ENCODE assay signal across 23 cellular contexts in genomic region chr7:41691286-41691966, GRCh38. TPM values are rescaled to one million over a fixed set of nuclear protein-coding genes. Genes with fewer than 3 reads are reported as not detected.
"Had no signal": no experiment of that assay in that cellular context is flagged by ENCODE, and none has a peak within 500 bp of the region (broad histone marks: within the 10 kb centered on the region; RNA-seq: fewer than 3 reads in every experiment).

No MANE protein-coding gene starts in this region.

- H3K4me1 ChIP-seq: lower lobe of right lung, upper lobe of right lung had no signal

- H3K9me3 Mint-ChIP-seq: activated CD4-positive, alpha-beta memory T cell treated with anti-CD3 and anti-CD28 coated beads, Interleukin-2, amount 10 ng/mL, durations not matched to agents 7 days and 5 days; activated T-helper 17 cell treated with anti-CD3 and anti-CD28 coated beads, Interleukin-2, amount 50 U/mL, for 72 hours; dendritic cell treated with granulocyte-macrophage colony-stimulating factor and Interleukin-4, amounts not matched to agents 40 ng/mL and 50 ng/mL, for 4 days; natural killer cell; stimulated activated naive CD8-positive, alpha-beta T cell treated with anti-CD3 and anti-CD28 coated beads, Interleukin-15, Interleukin-2, amounts not matched to agents 100 ng/mL and 50 ng/mL, for 24 hours had no signal

- ATAC-seq: activated CD8-positive, alpha-beta memory T cell treated with anti-CD3 and anti-CD28 coated beads, Interleukin-2, amount 10 ng/mL, durations not matched to agents 7 days and 5 days; activated T-helper 17 cell treated with anti-CD3 and anti-CD28 coated beads, Interleukin-2, amount 50 U/mL, for 72 hours; left cardiac atrium; lower lobe of right lung; natural killer cell; upper lobe of right lung had no signal

- H3K9me3 ChIP-seq: lower lobe of right lung, right atrium auricular region, upper lobe of right lung had no signal

- H3K36me3 Mint-ChIP-seq: activated CD8-positive, alpha-beta memory T cell treated with anti-CD3 and anti-CD28 coated beads, Interleukin-2, amount 10 ng/mL, durations not matched to agents 7 days and 5 days; natural killer cell had no signal

- H3K27me3 ChIP-seq: brain microvascular endothelial cell, right atrium auricular region, upper lobe of right lung had no signal

- H3K27ac ChIP-seq: brain microvascular endothelial cell, lower lobe of right lung, right atrium auricular region, upper lobe of right lung had no signal

- H3K36me3 ChIP-seq: lower lobe of right lung, right atrium auricular region, upper lobe of right lung had no signal

- H3K27ac Mint-ChIP-seq: activated CD4-positive, alpha-beta memory T cell treated with anti-CD3 and anti-CD28 coated beads, Interleukin-2, amount 10 ng/mL, durations not matched to agents 7 days and 5 days; activated CD8-positive, alpha-beta memory T cell treated with anti-CD3 and anti-CD28 coated beads, Interleukin-2, amount 10 ng/mL, durations not matched to agents 7 days and 5 days; activated T-helper 17 cell treated with anti-CD3 and anti-CD28 coated beads, Interleukin-2, amount 50 U/mL, for 72 hours; dendritic cell treated with granulocyte-macrophage colony-stimulating factor and Interleukin-4, amounts not matched to agents 40 ng/mL and 50 ng/mL, for 4 days; natural killer cell; progenitor cell of endocrine pancreas; stimulated activated naive CD8-positive, alpha-beta T cell treated with anti-CD3 and anti-CD28 coated beads, Interleukin-15, Interleukin-2, amounts not matched to agents 100 ng/mL and 50 ng/mL, for 24 hours had no signal

- DNase-seq: activated CD4-positive, alpha-beta memory T cell treated with anti-CD3 and anti-CD28 coated beads, Interleukin-2, amount 10 ng/mL, durations not matched to agents 7 days and 5 days; activated CD4-positive, alpha-beta T cell treated with anti-CD3 and anti-CD28 coated beads for 48 hours; activated CD4-positive, CD25-positive, alpha-beta regulatory T cell; activated CD8-positive, alpha-beta memory T cell treated with anti-CD3 and anti-CD28 coated beads, Interleukin-2, amount 10 ng/mL, durations not matched to agents 7 days and 5 days; activated naive CD4-positive, alpha-beta T cell treated with Interleukin-2 at 50 U/mL for 16 hours; brain microvascular endothelial cell; effector CD8-positive, alpha-beta T cell; hippocampal formation; left cardiac atrium; lower lobe of right lung; natural killer cell; nucleus accumbens; stimulated activated CD4-positive, alpha-beta T cell treated with anti-CD3 and anti-CD28 coated beads, Interleukin-15, amount 100 ng/mL, for 24 hours; stimulated activated CD4-positive, alpha-beta T cell treated with anti-CD3 and anti-CD28 coated beads, Interleukin-2, amount 100 ng/mL, for 48 hours; T-helper 1 cell; T-helper 9 cell; upper lobe of right lung had no signal

- H3K4me1 Mint-ChIP-seq: activated CD4-positive, alpha-beta memory T cell treated with anti-CD3 and anti-CD28 coated beads, Interleukin-2, amount 10 ng/mL, durations not matched to agents 7 days and 5 days; activated CD8-positive, alpha-beta memory T cell treated with anti-CD3 and anti-CD28 coated beads, Interleukin-2, amount 10 ng/mL, durations not matched to agents 7 days and 5 days; activated T-helper 17 cell treated with anti-CD3 and anti-CD28 coated beads, Interleukin-2, amount 50 U/mL, for 72 hours; central memory CD8-positive, alpha-beta T cell; natural killer cell had no signal

- H3K4me3 ChIP-seq: lower lobe of right lung, right atrium auricular region, upper lobe of right lung had no signal

- H3K4me3 Mint-ChIP-seq: activated CD4-positive, alpha-beta memory T cell treated with anti-CD3 and anti-CD28 coated beads, Interleukin-2, amount 10 ng/mL, durations not matched to agents 7 days and 5 days; activated CD8-positive, alpha-beta memory T cell treated with anti-CD3 and anti-CD28 coated beads, Interleukin-2, amount 10 ng/mL, durations not matched to agents 7 days and 5 days; activated T-helper 17 cell treated with anti-CD3 and anti-CD28 coated beads, Interleukin-2, amount 50 U/mL, for 72 hours; central memory CD8-positive, alpha-beta T cell; dendritic cell treated with granulocyte-macrophage colony-stimulating factor and Interleukin-4, amounts not matched to agents 40 ng/mL and 50 ng/mL, for 4 days; natural killer cell; stimulated activated naive CD8-positive, alpha-beta T cell treated with anti-CD3 and anti-CD28 coated beads, Interleukin-15, Interleukin-2, amounts not matched to agents 100 ng/mL and 50 ng/mL, for 24 hours had no signal

RNA-seq across cellular contexts. Expression of gene INHBA, which starts 11.5 kb away (rescaled TPM):
- total RNA-seq: activated CD4-positive, alpha-beta memory T cell treated with anti-CD3 and anti-CD28 coated beads, Interleukin-2, amount 10 ng/mL, durations not matched to agents 7 days and 5 days; activated CD8-positive, alpha-beta memory T cell treated with anti-CD3 and anti-CD28 coated beads, Interleukin-2, amount 10 ng/mL, durations not matched to agents 7 days and 5 days; activated T-helper 17 cell treated with anti-CD3 and anti-CD28 coated beads, Interleukin-2, amount 50 U/mL, for 72 hours had no signal
